In the genomic region with DNA sequence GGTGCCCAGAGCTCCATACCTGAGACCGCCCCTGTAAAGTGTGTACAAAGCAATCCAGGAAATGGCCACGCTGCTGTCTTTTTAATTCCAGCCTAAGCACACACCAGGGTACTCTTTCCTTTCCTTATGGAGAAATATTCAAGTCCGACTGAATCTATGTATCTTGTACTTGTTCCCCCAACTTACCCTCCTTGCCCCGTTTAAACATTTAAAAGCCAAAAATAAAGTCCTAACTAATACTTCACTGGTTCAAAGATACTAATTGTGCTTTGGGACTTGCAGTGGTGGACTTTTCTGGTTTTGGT, we compare ENCODE assay signal across 8 cellular contexts. TPM values are rescaled to one million over a fixed set of nuclear protein-coding genes. Genes with fewer than 3 reads are reported as not detected.
A peak's percentile ranks its signal among the peaks of the same experiment; 100 is the strongest.
DNase-seq lines count a peak whose midpoint lies in the region; ATAC-seq and TF ChIP-seq lines count a peak whose summit lies in the region.

No MANE protein-coding gene starts in this region.

- peaks cover 36% of the 10 kb centered on the region for H3K79me2 ChIP-seq in neural progenitor cell (ENCODE audit: low read depth)

- H3K36me3 ChIP-seq in BE2C, result peaks cover 4% of the 10 kb centered on the region; the same call in 1 of the 2 replicates
- H3K36me3 ChIP-seq in duodenal mucosa (ENCODE audit: control insufficient read depth in 1 of 2, insufficient read depth in 2 of 2, low read length in 2 of 2), result no peaks in the 10 kb centered on the region
- no peaks in the 10 kb centered on the region for H3K36me3 ChIP-seq in neural progenitor cell

- H3K27ac ChIP-seq in duodenal mucosa (ENCODE audit: low read depth, low read length) (no peak overlapping the region), neural progenitor cell (no peak overlapping the region)

- H3K27me3 ChIP-seq in BE2C, result no peaks in the 10 kb centered on the region
- H3K27me3 ChIP-seq in duodenal mucosa (ENCODE audit: control insufficient read depth in 1 of 2, insufficient read depth in 2 of 2, low read length in 2 of 2), result no peaks in the 10 kb centered on the region
- peaks cover 7% of the 10 kb centered on the region for H3K27me3 ChIP-seq in neural progenitor cell

- DNase-seq in BE2C, result no peak
- peak; percentile 80 for DNase-seq in NCI-H2107 treated with DMSO at 0.1 percent for 48 hours (lab: John Stamatoyannopoulos, UW; ENCODE audit: unreplicated experiment)
- DNase-seq in neural progenitor cell (ENCODE audit: low spot score), result no peak
- DNase-seq in EL, result no peak
- DNase-seq in AG20443 (ENCODE audit: low spot score), result no peak
- no peak for DNase-seq in activated CD4-positive, CD25-positive, alpha-beta regulatory T cell treated with anti-CD3 and anti-CD28 coated beads, Interleukin-2, amount 50 U/mL, for 72 hours

- H3K27ac Mint-ChIP-seq in neural progenitor cell, result peak overlapping the region; percentile 93

- ATAC-seq in GM21360 (IDR thresholded peaks at IDR 0.05; ENCODE audit: unreplicated experiment), result peak; percentile 9

- H3K36me3 Mint-ChIP-seq in neural progenitor cell, result no peaks in the 10 kb centered on the region

- H3F3A ChIP-seq in neural progenitor cell (ENCODE audit: low read depth), result no peaks in the 10 kb centered on the region

- H2AFZ ChIP-seq in neural progenitor cell (replicated peaks), result peak overlapping the region; percentile 92

- peaks cover 5% of the 10 kb centered on the region for H4K20me1 ChIP-seq in neural progenitor cell (ENCODE audit: low read depth)

- H3K4me1 Mint-ChIP-seq in neural progenitor cell, result peaks cover 27% of the 10 kb centered on the region

- peak overlapping the region; percentile 95 for H3K4me3 Mint-ChIP-seq in neural progenitor cell

- peak overlapping the region; percentile 81 for H3K4me2 ChIP-seq in neural progenitor cell

- no peak for TF ChIP-seq CTCF in BE2C (IDR thresholded peaks at IDR 0.05; ENCODE audit: low read depth, low read length)
- TF ChIP-seq CTCF in neural progenitor cell (IDR thresholded peaks at IDR 0.05), result no peak

- H3K9me3 Mint-ChIP-seq in neural progenitor cell, result no peaks in the 10 kb centered on the region

- H3K27me3 Mint-ChIP-seq in neural progenitor cell (ENCODE audit: insufficient read depth, low read depth), result peaks cover 3% of the 10 kb centered on the region

- H3K9me3 ChIP-seq in BE2C (no peaks in the 10 kb centered on the region), duodenal mucosa (ENCODE audit: control insufficient read depth in 1 of 2, low read length in 2 of 2) (no peaks in the 10 kb centered on the region), neural progenitor cell (ENCODE audit: low read depth) (no peaks in the 10 kb centered on the region)

- peak overlapping the region; percentile 73 for H3K4me3 ChIP-seq in BE2C (ENCODE audit: low read depth, low read length)
- H3K4me3 ChIP-seq in duodenal mucosa (ENCODE audit: low read depth in 1 of 2, low read length in 2 of 2), result peak overlapping the region; percentile 72 to 78
- H3K4me3 ChIP-seq in neural progenitor cell, result peak overlapping the region; percentile 48

- H3K4me1 ChIP-seq in BE2C (no peaks in the 10 kb centered on the region), duodenal mucosa (ENCODE audit: control insufficient read depth in 1 of 2, insufficient read depth in 2 of 2, low read length in 2 of 2) (no peaks in the 10 kb centered on the region), neural progenitor cell (peaks cover 6% of the 10 kb centered on the region)

- H3K9ac ChIP-seq in duodenal mucosa (ENCODE audit: low read depth in 1 of 2, low read length in 2 of 2), result peak overlapping the region; percentile 57 to 74
- no peak overlapping the region for H3K9ac ChIP-seq in neural progenitor cell

RNA-seq across cellular contexts. Expression of a gene that starts 0.7 kb away (rescaled TPM):
- 6.8 TPM for polyA plus RNA-seq in BE2C (2012; ENCODE audit: insufficient read depth, insufficient read length, low read depth)
- 15.0 and 20.3 TPM in 2 replicates for total RNA-seq in neural progenitor cell (ENCODE audit: low replicate concordance)

RNA-seq across cellular contexts. Expression of a gene that starts 40.0 kb away (rescaled TPM):
- polyA plus RNA-seq in BE2C (2012; ENCODE audit: insufficient read depth, insufficient read length, low read depth), result 0.14 TPM
- total RNA-seq in neural progenitor cell (ENCODE audit: low replicate concordance), result 0.22 and 0.49 TPM in 2 replicates
